In the genomic region with DNA sequence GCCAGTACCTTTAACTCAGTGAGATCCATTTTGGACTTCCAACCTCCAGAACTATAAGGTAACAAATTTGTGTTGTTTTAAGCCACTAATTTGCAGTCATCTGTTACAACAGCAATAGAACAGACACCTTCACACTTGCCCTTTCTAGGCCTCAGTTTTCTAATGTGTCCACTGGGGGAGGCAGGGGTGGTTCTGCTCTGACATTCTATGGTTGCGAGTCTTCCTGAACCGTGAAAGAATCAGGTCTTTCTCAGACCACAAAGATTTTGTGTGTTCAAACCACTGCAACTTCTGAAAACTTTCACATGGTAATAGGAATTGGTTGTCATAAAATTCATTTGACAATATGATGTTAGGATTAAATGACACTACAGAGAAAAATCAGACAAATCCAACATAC, we compare ENCODE assay signal across 1 cellular context.
TF ChIP-seq lines count a peak whose summit lies in the region.

No MANE protein-coding gene starts in this region.

TF ChIP-seq in GM12878, 131 proteins besides CTCF, POLR2A, EP300 and RAD21 (continued from another document):
- TF ChIP-seq, protein P1, sequence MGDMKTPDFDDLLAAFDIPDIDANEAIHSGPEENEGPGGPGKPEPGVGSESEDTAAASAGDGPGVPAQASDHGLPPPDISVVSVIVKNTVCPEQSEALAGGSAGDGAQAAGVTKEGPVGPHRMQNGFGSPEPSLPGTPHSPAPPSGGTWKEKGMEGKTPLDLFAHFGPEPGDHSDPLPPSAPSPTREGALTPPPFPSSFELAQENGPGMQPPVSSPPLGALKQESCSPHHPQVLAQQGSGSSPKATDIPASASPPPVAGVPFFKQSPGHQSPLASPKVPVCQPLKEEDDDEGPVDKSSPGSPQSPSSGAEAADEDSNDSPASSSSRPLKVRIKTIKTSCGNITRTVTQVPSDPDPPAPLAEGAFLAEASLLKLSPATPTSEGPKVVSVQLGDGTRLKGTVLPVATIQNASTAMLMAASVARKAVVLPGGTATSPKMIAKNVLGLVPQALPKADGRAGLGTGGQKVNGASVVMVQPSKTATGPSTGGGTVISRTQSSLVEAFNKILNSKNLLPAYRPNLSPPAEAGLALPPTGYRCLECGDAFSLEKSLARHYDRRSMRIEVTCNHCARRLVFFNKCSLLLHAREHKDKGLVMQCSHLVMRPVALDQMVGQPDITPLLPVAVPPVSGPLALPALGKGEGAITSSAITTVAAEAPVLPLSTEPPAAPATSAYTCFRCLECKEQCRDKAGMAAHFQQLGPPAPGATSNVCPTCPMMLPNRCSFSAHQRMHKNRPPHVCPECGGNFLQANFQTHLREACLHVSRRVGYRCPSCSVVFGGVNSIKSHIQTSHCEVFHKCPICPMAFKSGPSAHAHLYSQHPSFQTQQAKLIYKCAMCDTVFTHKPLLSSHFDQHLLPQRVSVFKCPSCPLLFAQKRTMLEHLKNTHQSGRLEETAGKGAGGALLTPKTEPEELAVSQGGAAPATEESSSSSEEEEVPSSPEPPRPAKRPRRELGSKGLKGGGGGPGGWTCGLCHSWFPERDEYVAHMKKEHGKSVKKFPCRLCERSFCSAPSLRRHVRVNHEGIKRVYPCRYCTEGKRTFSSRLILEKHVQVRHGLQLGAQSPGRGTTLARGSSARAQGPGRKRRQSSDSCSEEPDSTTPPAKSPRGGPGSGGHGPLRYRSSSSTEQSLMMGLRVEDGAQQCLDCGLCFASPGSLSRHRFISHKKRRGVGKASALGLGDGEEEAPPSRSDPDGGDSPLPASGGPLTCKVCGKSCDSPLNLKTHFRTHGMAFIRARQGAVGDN (IDR thresholded peaks at IDR 0.05) = peak; percentile 95
- TF ChIP-seq BHLHE40 (IDR thresholded peaks at IDR 0.05; ENCODE audit: borderline replicate concordance in 1 of 2, low read depth in 2 of 2, low read length in 1 of 2) = peak; percentile 38 to 60; a peak in 3 of 4 replicates
- TF ChIP-seq MEF2A (IDR thresholded peaks at IDR 0.05; ENCODE audit: insufficient read depth, low read depth, low read length) = peak; percentile 70
- no peak for TF ChIP-seq CBX3 (IDR thresholded peaks at IDR 0.05; ENCODE audit: borderline replicate concordance, low read depth)
- TF ChIP-seq, protein P2, sequence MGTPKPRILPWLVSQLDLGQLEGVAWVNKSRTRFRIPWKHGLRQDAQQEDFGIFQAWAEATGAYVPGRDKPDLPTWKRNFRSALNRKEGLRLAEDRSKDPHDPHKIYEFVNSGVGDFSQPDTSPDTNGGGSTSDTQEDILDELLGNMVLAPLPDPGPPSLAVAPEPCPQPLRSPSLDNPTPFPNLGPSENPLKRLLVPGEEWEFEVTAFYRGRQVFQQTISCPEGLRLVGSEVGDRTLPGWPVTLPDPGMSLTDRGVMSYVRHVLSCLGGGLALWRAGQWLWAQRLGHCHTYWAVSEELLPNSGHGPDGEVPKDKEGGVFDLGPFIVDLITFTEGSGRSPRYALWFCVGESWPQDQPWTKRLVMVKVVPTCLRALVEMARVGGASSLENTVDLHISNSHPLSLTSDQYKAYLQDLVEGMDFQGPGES (IDR thresholded peaks at IDR 0.05) = no peak
- no peak for TF ChIP-seq ZNF622 (IDR thresholded peaks at IDR 0.05)
- TF ChIP-seq RCOR1 (conservative IDR thresholded peaks at IDR 0.05; ENCODE audit: low read depth, low read length) = no peak
- TF ChIP-seq LARP7 (IDR thresholded peaks at IDR 0.05) = no peak
- TF ChIP-seq EZH2 (IDR thresholded peaks at IDR 0.05; ENCODE audit: borderline replicate concordance, control insufficient read depth, low read depth, low read length) = no peak
- 0 out of 2 replicates have a peak, but pooled peaks have one; percentile 35 for TF ChIP-seq MTA3 (IDR thresholded peaks at IDR 0.05; ENCODE audit: borderline replicate concordance, low read length)
- no peak for TF ChIP-seq BMI1 (IDR thresholded peaks at IDR 0.05; ENCODE audit: borderline replicate concordance)
- TF ChIP-seq FOXK2 (IDR thresholded peaks at IDR 0.05) = no peak
- TF ChIP-seq TCF7 (IDR thresholded peaks at IDR 0.05; ENCODE audit: borderline replicate concordance) = no peak
- TF ChIP-seq CREM (IDR thresholded peaks at IDR 0.05; ENCODE audit: low read depth) = peak; percentile 57; the same call in 1 of the 2 replicates
- TF ChIP-seq PAX5 (IDR thresholded peaks at IDR 0.05; ENCODE audit: borderline replicate concordance, low read depth, low read length) = peak; percentile 88
- no peak for TF ChIP-seq STAT1 (conservative IDR thresholded peaks at IDR 0.05)
- no peak for TF ChIP-seq SMARCA5 (IDR thresholded peaks at IDR 0.05)
- TF ChIP-seq EED (IDR thresholded peaks at IDR 0.05; ENCODE audit: low read depth) = peak; percentile 60; the same call in 1 of the 2 replicates
- no peak for TF ChIP-seq RBBP5 (conservative IDR thresholded peaks at IDR 0.05)
- TF ChIP-seq YY1 (IDR thresholded peaks at IDR 0.05; ENCODE audit: low read depth, low read length) = peak; percentile 56; the same call in 1 of the 2 replicates
- TF ChIP-seq BCL3 (IDR thresholded peaks at IDR 0.05; ENCODE audit: borderline replicate concordance, insufficient read depth, low read depth, low read length, poor library complexity, severe bottlenecking) = peak; percentile 78
- TF ChIP-seq BCLAF1 (IDR thresholded peaks at IDR 0.05) = no peak
- no peak for TF ChIP-seq TARDBP (IDR thresholded peaks at IDR 0.05; ENCODE audit: borderline replicate concordance)
- no peak for TF ChIP-seq PAX8 (IDR thresholded peaks at IDR 0.05)
- TF ChIP-seq ATF2 (IDR thresholded peaks at IDR 0.05; ENCODE audit: low read length) = peak; percentile 66; the same call in 1 of the 2 replicates
- TF ChIP-seq CEBPZ (IDR thresholded peaks at IDR 0.05; ENCODE audit: low read depth, low read length) = no peak
- no peak for TF ChIP-seq MYB (IDR thresholded peaks at IDR 0.05; ENCODE audit: borderline replicate concordance, low read depth, low read length)
- peak; percentile 81 for TF ChIP-seq MTA2 (IDR thresholded peaks at IDR 0.05; ENCODE audit: low read depth)
- TF ChIP-seq SMC3 (IDR thresholded peaks at IDR 0.05; ENCODE audit: borderline replicate concordance, low read length) = peak; percentile 43; the same call in 1 of the 2 replicates
